In the genomic region with DNA sequence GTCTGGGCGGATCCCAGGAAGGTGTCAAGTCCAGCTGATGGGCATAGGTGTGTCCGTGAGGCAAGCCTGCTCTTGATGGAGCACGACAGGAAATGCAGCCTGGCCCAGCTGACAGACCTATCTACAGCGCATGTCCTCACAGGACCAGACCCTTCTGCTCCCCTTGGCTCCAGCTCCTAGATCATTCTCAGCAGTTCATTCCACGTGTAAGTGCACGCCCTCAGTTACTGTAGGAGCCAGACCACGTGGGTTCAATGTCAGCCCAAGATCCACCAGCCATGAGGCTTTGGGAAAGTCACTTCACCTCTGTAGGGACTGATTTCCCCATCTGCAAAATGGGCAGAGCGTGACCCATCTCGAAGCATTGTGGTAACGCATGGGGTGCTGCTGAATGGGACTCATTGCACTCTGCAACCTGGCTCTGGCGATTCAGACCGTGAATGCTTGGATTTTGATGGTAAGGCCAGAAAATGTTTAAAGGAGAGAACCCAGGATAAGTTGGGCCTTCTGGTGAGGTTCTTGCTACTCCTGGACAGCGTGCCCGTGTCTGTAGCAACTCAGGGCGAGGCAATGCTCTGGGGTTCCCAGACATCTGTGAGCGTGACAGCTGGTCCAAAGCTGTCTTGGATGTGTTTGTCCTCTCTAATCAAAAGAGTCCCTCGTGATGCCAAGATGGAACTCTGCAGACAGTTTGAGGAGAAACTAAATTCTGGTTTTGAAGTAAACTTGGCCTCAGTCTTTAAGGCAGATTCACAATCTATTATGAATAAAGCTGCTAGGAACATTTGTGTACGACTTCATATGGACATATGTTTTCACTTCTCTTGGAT, we compare ENCODE assay signal across 1 cellular context.
TF ChIP-seq lines count a peak whose summit lies in the region.

No MANE protein-coding gene starts in this region.

TF ChIP-seq in liver, 16 proteins besides CTCF, POLR2A, EP300 and RAD21:
- TF ChIP-seq, protein P1, sequence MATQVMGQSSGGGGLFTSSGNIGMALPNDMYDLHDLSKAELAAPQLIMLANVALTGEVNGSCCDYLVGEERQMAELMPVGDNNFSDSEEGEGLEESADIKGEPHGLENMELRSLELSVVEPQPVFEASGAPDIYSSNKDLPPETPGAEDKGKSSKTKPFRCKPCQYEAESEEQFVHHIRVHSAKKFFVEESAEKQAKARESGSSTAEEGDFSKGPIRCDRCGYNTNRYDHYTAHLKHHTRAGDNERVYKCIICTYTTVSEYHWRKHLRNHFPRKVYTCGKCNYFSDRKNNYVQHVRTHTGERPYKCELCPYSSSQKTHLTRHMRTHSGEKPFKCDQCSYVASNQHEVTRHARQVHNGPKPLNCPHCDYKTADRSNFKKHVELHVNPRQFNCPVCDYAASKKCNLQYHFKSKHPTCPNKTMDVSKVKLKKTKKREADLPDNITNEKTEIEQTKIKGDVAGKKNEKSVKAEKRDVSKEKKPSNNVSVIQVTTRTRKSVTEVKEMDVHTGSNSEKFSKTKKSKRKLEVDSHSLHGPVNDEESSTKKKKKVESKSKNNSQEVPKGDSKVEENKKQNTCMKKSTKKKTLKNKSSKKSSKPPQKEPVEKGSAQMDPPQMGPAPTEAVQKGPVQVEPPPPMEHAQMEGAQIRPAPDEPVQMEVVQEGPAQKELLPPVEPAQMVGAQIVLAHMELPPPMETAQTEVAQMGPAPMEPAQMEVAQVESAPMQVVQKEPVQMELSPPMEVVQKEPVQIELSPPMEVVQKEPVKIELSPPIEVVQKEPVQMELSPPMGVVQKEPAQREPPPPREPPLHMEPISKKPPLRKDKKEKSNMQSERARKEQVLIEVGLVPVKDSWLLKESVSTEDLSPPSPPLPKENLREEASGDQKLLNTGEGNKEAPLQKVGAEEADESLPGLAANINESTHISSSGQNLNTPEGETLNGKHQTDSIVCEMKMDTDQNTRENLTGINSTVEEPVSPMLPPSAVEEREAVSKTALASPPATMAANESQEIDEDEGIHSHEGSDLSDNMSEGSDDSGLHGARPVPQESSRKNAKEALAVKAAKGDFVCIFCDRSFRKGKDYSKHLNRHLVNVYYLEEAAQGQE (IDR thresholded peaks at IDR 0.05), result no peak
- TF ChIP-seq NR2F2 (IDR thresholded peaks at IDR 0.05) (no peak), SP1 (IDR thresholded peaks at IDR 0.05) (no peak), GABPA (IDR thresholded peaks at IDR 0.05 in 1 of 2, conservative IDR thresholded peaks at IDR 0.05 in 1 of 2) (no peak), ZBTB33 (IDR thresholded peaks at IDR 0.05) (no peak), MAX (IDR thresholded peaks at IDR 0.05) (no peak), HNF4G (IDR thresholded peaks at IDR 0.05) (no peak), JUND (IDR thresholded peaks at IDR 0.05) (no peak), YY1 (IDR thresholded peaks at IDR 0.05) (no peak), RXRA (IDR thresholded peaks at IDR 0.05) (no peak), TAF1 (conservative IDR thresholded peaks at IDR 0.05) (no peak), FOXA2 (IDR thresholded peaks at IDR 0.05) (no peak), EGR1 (IDR thresholded peaks at IDR 0.05; ENCODE audit: low read depth in 2 of 2) (no peak), HNF4A (conservative IDR thresholded peaks at IDR 0.05) (no peak), FOXA1 (IDR thresholded peaks at IDR 0.05) (no peak)
- TF ChIP-seq, protein P2, sequence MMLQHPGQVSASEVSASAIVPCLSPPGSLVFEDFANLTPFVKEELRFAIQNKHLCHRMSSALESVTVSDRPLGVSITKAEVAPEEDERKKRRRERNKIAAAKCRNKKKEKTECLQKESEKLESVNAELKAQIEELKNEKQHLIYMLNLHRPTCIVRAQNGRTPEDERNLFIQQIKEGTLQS (IDR thresholded peaks at IDR 0.05), result no peak
